Comparison of ENCODE assay signal across 1 cellular context in the genomic region with DNA sequence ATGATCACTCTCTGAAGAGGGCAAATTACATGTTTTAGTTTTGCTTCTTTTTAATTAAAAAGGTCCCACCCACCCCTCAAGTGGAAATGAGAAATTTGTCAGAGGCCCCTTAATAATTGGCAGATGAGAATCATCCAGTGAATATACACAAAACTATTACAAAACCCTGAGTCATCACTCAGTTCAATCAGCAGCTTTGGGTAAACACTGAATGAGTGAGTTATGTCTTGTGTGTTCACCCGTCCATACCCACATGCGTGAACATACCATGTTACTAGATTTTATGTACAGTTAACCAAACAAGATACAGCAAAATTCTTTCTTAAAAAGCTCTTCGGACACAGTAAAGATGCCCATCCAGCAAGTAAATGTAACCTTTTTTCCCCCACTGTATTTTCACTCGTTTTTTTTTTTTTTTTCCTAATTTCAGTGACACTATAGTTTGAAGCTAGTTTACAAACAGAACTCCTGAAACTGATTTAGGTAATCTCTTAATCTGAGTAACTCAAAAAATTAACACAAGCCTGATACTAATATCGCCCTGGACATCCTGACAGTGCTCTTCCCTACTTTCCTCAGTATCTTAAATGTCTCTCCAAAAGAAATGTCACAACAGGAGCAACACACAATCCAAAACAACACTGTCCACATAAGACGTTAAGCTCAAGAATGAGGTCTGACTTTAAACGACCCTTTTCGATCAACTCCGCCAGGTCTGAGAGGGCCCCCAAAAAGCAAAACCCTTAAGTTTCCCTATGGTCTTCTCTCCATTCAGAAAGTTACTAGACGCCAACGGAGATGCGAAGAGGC.
A peak's percentile ranks its signal among the peaks of the same experiment; 100 is the strongest.
TF ChIP-seq lines count a peak whose summit lies in the region.

No MANE protein-coding gene starts in this region.

TF ChIP-seq in HEK293, 187 proteins besides CTCF, POLR2A, EP300 and RAD21 (continued from another document):
- TF ChIP-seq, protein P1, sequence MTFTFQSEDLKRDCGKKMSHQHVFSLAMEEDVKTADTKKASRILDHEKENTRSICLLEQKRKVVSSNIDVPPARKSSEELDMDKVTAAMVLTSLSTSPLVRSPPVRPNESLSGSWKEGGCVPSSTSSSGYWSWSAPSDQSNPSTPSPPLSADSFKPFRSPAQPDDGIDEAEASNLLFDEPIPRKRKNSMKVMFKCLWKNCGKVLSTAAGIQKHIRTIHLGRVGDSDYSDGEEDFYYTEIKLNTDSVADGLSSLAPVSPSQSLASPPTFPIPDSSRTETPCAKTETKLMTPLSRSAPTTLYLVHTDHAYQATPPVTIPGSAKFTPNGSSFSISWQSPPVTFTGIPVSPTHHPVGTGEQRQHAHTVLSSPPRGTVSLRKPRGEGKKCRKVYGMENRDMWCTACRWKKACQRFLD (tag by site-specific recombination; IDR thresholded peaks at IDR 0.05) = no peak
- TF ChIP-seq SETDB1 (IDR thresholded peaks at IDR 0.05; ENCODE audit: insufficient read length, low read length) (no peak), ZNF239 (tag by site-specific recombination; IDR thresholded peaks at IDR 0.05) (no peak), ZNF48 (tag by site-specific recombination; IDR thresholded peaks at IDR 0.05) (no peak), GLIS1 (tag by site-specific recombination; IDR thresholded peaks at IDR 0.05) (no peak), ZNF548 (tag by site-specific recombination; IDR thresholded peaks at IDR 0.05) (no peak), SP7 (tag by site-specific recombination; IDR thresholded peaks at IDR 0.05) (peak; percentile 97), ZNF10 (tag by site-specific recombination; IDR thresholded peaks at IDR 0.05) (no peak), ZNF169 (tag by site-specific recombination; IDR thresholded peaks at IDR 0.05) (no peak)
- TF ChIP-seq, protein P2, sequence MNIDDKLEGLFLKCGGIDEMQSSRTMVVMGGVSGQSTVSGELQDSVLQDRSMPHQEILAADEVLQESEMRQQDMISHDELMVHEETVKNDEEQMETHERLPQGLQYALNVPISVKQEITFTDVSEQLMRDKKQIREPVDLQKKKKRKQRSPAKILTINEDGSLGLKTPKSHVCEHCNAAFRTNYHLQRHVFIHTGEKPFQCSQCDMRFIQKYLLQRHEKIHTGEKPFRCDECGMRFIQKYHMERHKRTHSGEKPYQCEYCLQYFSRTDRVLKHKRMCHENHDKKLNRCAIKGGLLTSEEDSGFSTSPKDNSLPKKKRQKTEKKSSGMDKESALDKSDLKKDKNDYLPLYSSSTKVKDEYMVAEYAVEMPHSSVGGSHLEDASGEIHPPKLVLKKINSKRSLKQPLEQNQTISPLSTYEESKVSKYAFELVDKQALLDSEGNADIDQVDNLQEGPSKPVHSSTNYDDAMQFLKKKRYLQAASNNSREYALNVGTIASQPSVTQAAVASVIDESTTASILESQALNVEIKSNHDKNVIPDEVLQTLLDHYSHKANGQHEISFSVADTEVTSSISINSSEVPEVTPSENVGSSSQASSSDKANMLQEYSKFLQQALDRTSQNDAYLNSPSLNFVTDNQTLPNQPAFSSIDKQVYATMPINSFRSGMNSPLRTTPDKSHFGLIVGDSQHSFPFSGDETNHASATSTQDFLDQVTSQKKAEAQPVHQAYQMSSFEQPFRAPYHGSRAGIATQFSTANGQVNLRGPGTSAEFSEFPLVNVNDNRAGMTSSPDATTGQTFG (tag by site-specific recombination; IDR thresholded peaks at IDR 0.05; ENCODE audit: borderline replicate concordance) = no peak
TF ChIP-seq in HEK293: peak in this region for 16.
